ENCODE assay signal across 25 cellular contexts in genomic region chr3:59790241-59790640, GRCh38.
"Had no signal": no experiment of that assay in that cellular context is flagged by ENCODE, and none has a peak within 500 bp of the region (broad histone marks: within the 10 kb centered on the region; RNA-seq: fewer than 3 reads in every experiment).

No MANE protein-coding gene starts in this region.

- H3K27ac ChIP-seq: epithelial cell of prostate, esophagus squamous epithelium, heart right ventricle, left lung, neural progenitor cell, right atrium auricular region, tibial nerve, WERI-Rb-1 had no signal

- H3K36me3 Mint-ChIP-seq: natural killer cell, neural progenitor cell had no signal

- H3K9me3 Mint-ChIP-seq: activated naive CD4-positive, alpha-beta T cell treated with anti-CD3 and anti-CD28 coated beads for 36 hours; natural killer cell had no signal

- H3K27me3 ChIP-seq: esophagus squamous epithelium, heart right ventricle, left lung, neural progenitor cell, right atrium auricular region, tibial nerve had no signal

- H3K9me3 ChIP-seq: esophagus squamous epithelium, heart right ventricle, left lung, right atrium auricular region, tibial nerve had no signal

- H3K36me3 ChIP-seq: esophagus squamous epithelium, heart right ventricle, left lung, neural progenitor cell, right atrium auricular region, tibial nerve, WERI-Rb-1 had no signal

- H3K27ac Mint-ChIP-seq: activated naive CD4-positive, alpha-beta T cell treated with anti-CD3 and anti-CD28 coated beads for 36 hours; natural killer cell; neural progenitor cell had no signal

- H3K4me1 ChIP-seq: esophagus squamous epithelium, heart right ventricle, left lung, right atrium auricular region, tibial nerve had no signal

- H3K4me2 ChIP-seq: neural progenitor cell had no signal

- H3K9ac ChIP-seq: neural progenitor cell had no signal

- DNase-seq: activated CD4-positive, alpha-beta T cell treated with anti-CD3 and anti-CD28 coated beads, Interleukin-2, amount 50 U/mL, for 1 hour; activated CD8-positive, alpha-beta memory T cell treated with anti-CD3 and anti-CD28 coated beads for 24 hours; activated effector memory CD4-positive, alpha-beta T cell treated with anti-CD3 and anti-CD28 coated beads, Interleukin-2, amount 50 U/mL, for 16 hours; activated naive CD4-positive, alpha-beta T cell treated with anti-CD3 and anti-CD28 coated beads for 36 hours; dermis blood vessel endothelial cell; effector CD4-positive, alpha-beta T cell; esophagus squamous epithelium; foreskin melanocyte; heart right ventricle; left lung; mesendoderm; natural killer cell; occipital lobe; stimulated activated CD4-positive, alpha-beta T cell treated with anti-CD3 and anti-CD28 coated beads, Interleukin-15, amount 100 ng/mL, for 24 hours; stimulated activated CD4-positive, alpha-beta T cell treated with anti-CD3 and anti-CD28 coated beads, Interleukin-2, amount 100 ng/mL, for 24 hours; stimulated activated naive CD4-positive, alpha-beta T cell treated with Interleukin-2 at 50 U/mL for 16 hours; T-helper 9 cell; WERI-Rb-1 had no signal

- ATAC-seq: activated CD4-positive, CD25-positive, alpha-beta regulatory T cell treated with anti-CD3 and anti-CD28 coated beads, Interleukin-2, amount 50 U/mL, for 24 hours; left lung; natural killer cell; SK-N-SH treated with all-trans-retinoic acid at 6 μM for 48 hours had no signal

- H3K4me3 Mint-ChIP-seq: activated naive CD4-positive, alpha-beta T cell treated with anti-CD3 and anti-CD28 coated beads for 36 hours; natural killer cell; neural progenitor cell had no signal

- H3K4me3 ChIP-seq: esophagus squamous epithelium, heart right ventricle, left lung, lung, neural progenitor cell, right atrium auricular region, tibial nerve had no signal

- H2AFZ ChIP-seq: neural progenitor cell had no signal
